Comparison of ENCODE assay signal across 8 cellular contexts in genomic region chr9:113589890-113590289, GRCh38.
A peak's percentile ranks its signal among the peaks of the same experiment; 100 is the strongest.
DNase-seq lines count a peak whose midpoint lies in the region; ATAC-seq, FAIRE-seq and TF ChIP-seq lines count a peak whose summit lies in the region.

No MANE protein-coding gene starts in this region.

- H3K9ac ChIP-seq in GM12878 (ENCODE audit: control insufficient read depth, insufficient read depth, low read length), result no peak overlapping the region

- in situ Hi-C loops in GM12878 (cut with MboI), result no loop called here

- no peak for TF ChIP-seq POLR2A in GM12878 (IDR thresholded peaks at IDR 0.05; ENCODE audit: low read depth, low read length)

- H3K4me1 ChIP-seq in GM12878 (ENCODE audit: control insufficient read depth, insufficient read depth, low read length), result peaks cover 29% of the 10 kb centered on the region

- no peak overlapping the region for H3K4me2 ChIP-seq in GM12878 (ENCODE audit: control insufficient read depth, insufficient read depth)

- H3K4me3 ChIP-seq in HL-60 (replicated peaks; ENCODE audit: insufficient read depth, low read length), result no peak overlapping the region
- no peak overlapping the region for H3K4me3 ChIP-seq in GM12878

- 41% methylated on average over 3 of the region's 3 CpGs for WGBS in GM12878 (ENCODE audit: insufficient coverage, insufficient replicate concordance, low lambda C conversion rate, missing lambda C conversion rate)

- no TSS peak for BruUV-seq in GM12878 (replicated peaks; lab: Mats Ljungman, UMichigan)

- TF ChIP-seq CTCF in HL-60 (IDR thresholded peaks at IDR 0.05; ENCODE audit: insufficient read depth, low read length) (peak; percentile 49), GM12878 (IDR thresholded peaks at IDR 0.05 in 2 of 3, conservative IDR thresholded peaks at IDR 0.05 in 1 of 3; ENCODE audit: control insufficient read depth in 2 of 3, extremely low read depth in 1 of 3, insufficient read depth in 1 of 3, low read depth in 3 of 3, low read length in 3 of 3) (peak; percentile 47 to 62 (median 50); a peak in 4 of 6 replicates)

- POLR2A ChIA-PET in GM12878 (lab: Charles Lee), result interaction anchor here (0.7 to 1.4 kb wide), 2 partner anchors 143 to 145 kb away, joined by 3 to 4 read pairs; no protein-coding TSS in a partner anchor

- no peak for TF ChIP-seq EP300 in GM12878 (IDR thresholded peaks at IDR 0.05; ENCODE audit: borderline replicate concordance in 1 of 2, control insufficient read depth in 1 of 2, low read depth in 2 of 2, low read length in 2 of 2)

- peak; percentile 64 for FAIRE-seq in GM12878 (lab: Jason Lieb, UNC)

- CTCF ChIA-PET in GM12878 (lab: Yijun Ruan, JAX), result interaction anchor here (0.9 to 18.0 kb wide), 12 partner anchors 10 to 142 kb away, joined by 3 to 565 read pairs (median 7); no protein-coding TSS in a partner anchor

- H3K9me3 ChIP-seq in GM12878 (replicated peaks; ENCODE audit: control insufficient read depth, insufficient read depth, low read length), result no peaks in the 10 kb centered on the region

- H3K79me2 ChIP-seq in GM12878 (ENCODE audit: control insufficient read depth, insufficient read depth, low read length), result peaks cover 1% of the 10 kb centered on the region; the same call in 1 of the 2 replicates

- ATAC-seq in GM12878, result no peak
- ATAC-seq in activated CD4-positive, CD25-positive, alpha-beta regulatory T cell treated with anti-CD3 and anti-CD28 coated beads, Interleukin-2, amount 50 U/mL, for 24 hours, result no peak

- SMC1A ChIA-PET in GM12878 (lab: Charles Lee; ENCODE audit: uncharacterized antibody, unreplicated experiment), result interaction anchor here (0.8 to 12.4 kb wide), 11 partner anchors 9 to 141 kb away, joined by 3 to 270 read pairs (median 3); no protein-coding TSS in a partner anchor

- no peaks in the 10 kb centered on the region for H3K27me3 ChIP-seq in HL-60 (ENCODE audit: insufficient read depth, poor library complexity, severe bottlenecking)
- no peaks in the 10 kb centered on the region for H3K27me3 ChIP-seq in GM12878 (replicated peaks in 1 of 2; ENCODE audit: control insufficient read depth in 2 of 2, insufficient read depth in 2 of 2, low read length in 1 of 2)

- peaks cover 13 to 21% of the 10 kb centered on the region in 2 experiments for H3K36me3 ChIP-seq in GM12878 (ENCODE audit: control insufficient read depth in 2 of 2, insufficient read depth in 2 of 2, low read length in 1 of 2)

- H3K27ac ChIP-seq in HL-60 (replicated peaks) (no peak overlapping the region), GM12878 (ENCODE audit: control insufficient read depth, insufficient read depth) (no peak overlapping the region; the same call in 1 of the 2 replicates)

- peak; percentile 72 for TF ChIP-seq RAD21 in GM12878 (IDR thresholded peaks at IDR 0.05; ENCODE audit: insufficient read depth, low read depth, low read length)

- DNase-seq in Ammon's horn (ENCODE audit: low spot score) (peak; percentile 48), HL-60 (ENCODE audit: low read depth in 1 of 2, low spot score in 1 of 2) (peak in 1 of 2 experiments; percentile 48), GM12878 (ENCODE audit: low read depth, low spot score) (no peak), lung microvascular endothelial cell (ENCODE audit: low read depth in 2 of 2) (peak; percentile 84), cortex of kidney (lab: John Stamatoyannopoulos, UW) (no peak), NCI-H2107 treated with DMSO at 0.1 percent for 48 hours (lab: John Stamatoyannopoulos, UW; ENCODE audit: unreplicated experiment) (no peak), hepatic stellate cell (ENCODE audit: low spot score) (no peak)

- no peak overlapping the region for H2AFZ ChIP-seq in GM12878 (ENCODE audit: control insufficient read depth, low read depth, low read length)

- intact Hi-C loops in GM12878 (cut with micrococcal nuclease; ENCODE audit: unreplicated experiment), result no loop called here

- RAD21 ChIA-PET in GM12878 (lab: Charles Lee; ENCODE audit: unreplicated experiment), result interaction anchor here (0.8 to 11.4 kb wide), 7 partner anchors 9 to 176 kb away, joined by 3 to 290 read pairs (median 4); no protein-coding TSS in a partner anchor

- H4K20me1 ChIP-seq in GM12878 (ENCODE audit: control insufficient read depth, insufficient read depth), result no peaks in the 10 kb centered on the region; the same call in 1 of the 2 replicates

TF ChIP-seq in GM12878, 131 proteins besides CTCF, POLR2A, EP300 and RAD21:
- TF ChIP-seq RELB (IDR thresholded peaks at IDR 0.05; ENCODE audit: low read depth) (no peak), SMC3 (IDR thresholded peaks at IDR 0.05; ENCODE audit: borderline replicate concordance, low read length) (peak; percentile 74; the same call in 1 of the 2 replicates)

Comparison
In these comparisons a context has a peak if more than half of its experiments do, and no peak if none do; other contexts are left out.
1. DNase-seq: peak in Ammon's horn (single experiment) and lung microvascular endothelial cell (2 of 2); none in GM12878 (single experiment), cortex of kidney (single experiment), NCI-H2107 treated with DMSO at 0.1 percent for 48 hours (single experiment) and hepatic stellate cell (single experiment).